Comparison of ENCODE assay signal across 9 cellular contexts in the genomic region with DNA sequence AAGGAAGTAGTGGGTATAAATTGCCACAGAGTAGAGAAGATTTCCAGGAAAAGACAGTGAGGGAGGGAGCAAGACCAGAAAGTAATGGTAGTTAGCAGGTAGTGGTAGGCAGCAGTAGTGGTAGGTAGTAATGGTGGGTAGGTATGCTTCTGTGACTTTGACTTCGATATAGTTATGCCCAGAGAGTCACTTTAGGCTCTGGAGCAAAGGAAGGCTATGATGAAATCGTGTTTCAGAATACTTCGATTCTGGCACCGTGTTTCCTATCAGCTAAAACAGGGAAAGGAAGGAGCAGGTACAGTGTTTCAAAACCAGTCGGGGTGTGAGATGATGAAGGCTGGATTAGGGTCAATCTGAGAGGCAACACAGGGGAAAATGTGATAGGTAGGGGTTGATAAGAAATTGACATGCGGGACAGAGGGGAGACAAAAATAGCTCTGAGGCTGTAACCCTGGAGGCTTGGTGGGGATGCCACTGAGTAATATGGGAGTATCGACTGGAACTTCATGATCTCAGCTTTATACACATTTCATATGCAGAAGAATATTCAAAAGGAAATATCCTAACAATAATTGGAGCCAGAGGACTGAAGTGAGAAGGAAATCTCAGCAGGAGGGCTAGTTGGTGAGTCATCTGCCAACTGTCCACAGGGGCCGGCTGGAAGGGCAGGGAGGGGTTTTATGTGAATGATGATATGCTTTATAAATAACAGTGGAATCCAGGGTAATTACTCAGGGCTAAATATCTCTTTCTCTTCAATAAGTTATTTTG. TPM values are rescaled to one million over a fixed set of nuclear protein-coding genes. Genes with fewer than 3 reads are reported as not detected.
A peak's percentile ranks its signal among the peaks of the same experiment; 100 is the strongest.
DNase-seq lines count a peak whose midpoint lies in the region; ATAC-seq and TF ChIP-seq lines count a peak whose summit lies in the region.
"Had no signal": no experiment of that assay in that cellular context is flagged by ENCODE, and none has a peak within 500 bp of the region (broad histone marks: within the 10 kb centered on the region; RNA-seq: fewer than 3 reads in every experiment).

No MANE protein-coding gene starts in this region.

- H3K56ac ChIP-seq in IMR-90 (ENCODE audit: extremely low read depth, insufficient read depth, low read length) = peak overlapping the region; percentile 13; the same call in 1 of the 2 replicates

- in situ Hi-C loops in IMR-90 (cut with MboI; ENCODE audit: low sequenced_read_pairs) = no loop called here

- no peaks in the 10 kb centered on the region for H3K27me3 ChIP-seq in IMR-90 (ENCODE audit: control insufficient read depth, insufficient read depth, low read length)
- no peaks in the 10 kb centered on the region for H3K27me3 ChIP-seq in CD8-positive, alpha-beta T cell (ENCODE audit: insufficient read depth, low read length)

- H4K8ac ChIP-seq in IMR-90 (ENCODE audit: low read depth in 2 of 2, low read length in 2 of 2) = peak overlapping the region; percentile 33 to 67

- H3K27ac Mint-ChIP-seq in CD8-positive, alpha-beta T cell = no peak overlapping the region

- no peaks in the 10 kb centered on the region for H3K4me1 Mint-ChIP-seq in CD8-positive, alpha-beta T cell (ENCODE audit: low read depth)

- peaks cover 14% of the 10 kb centered on the region for H3K4me1 ChIP-seq in IMR-90 (ENCODE audit: control insufficient read depth, insufficient read depth, low read length)
- no peaks in the 10 kb centered on the region for H3K4me1 ChIP-seq in CD8-positive, alpha-beta T cell (ENCODE audit: insufficient read depth, low read length)

- peak overlapping the region; percentile 88 for H4K91ac ChIP-seq in IMR-90 (ENCODE audit: insufficient read depth, low read depth, low read length)

- H2AFZ ChIP-seq in IMR-90 (replicated peaks; ENCODE audit: low read length, poor library complexity) = peak overlapping the region; percentile 53

- ATAC-seq in IMR-90 (ENCODE audit: low read depth) = peak; percentile 80
- no peak for ATAC-seq in CD8-positive, alpha-beta T cell
- ATAC-seq in HG03378 (IDR thresholded peaks at IDR 0.05; ENCODE audit: unreplicated experiment) = no peak

- peak; percentile 57 for DNase-seq in AG08396 (ENCODE audit: low spot score)
- peak; percentile 95 for DNase-seq in IMR-90
- peak; percentile 88 for DNase-seq in astrocyte of the hippocampus (ENCODE audit: low read depth, low spot score)
- peak; percentile 35 for DNase-seq in iPS-NIHi7 (ENCODE audit: extremely low spot score)
- DNase-seq in activated naive CD4-positive, alpha-beta T cell treated with anti-CD3 and anti-CD28 coated beads, Interleukin-2, amount 50 U/mL, for 16 hours = no peak
- no peak for DNase-seq in CD8-positive, alpha-beta T cell
- no peak for DNase-seq in NCI-H1436 (lab: John Stamatoyannopoulos, UW)

- intact Hi-C loops in IMR-90 (cut with micrococcal nuclease) = loop anchor here (10.0 kb wide), 1 partner anchor 218 kb away; a partner anchor contains a TSS
- intact Hi-C loops in CD8-positive, alpha-beta T cell (cut with DNase I, micrococcal nuclease) = no loop called here

- peaks cover 8% of the 10 kb centered on the region for H3K27me3 Mint-ChIP-seq in CD8-positive, alpha-beta T cell (ENCODE audit: low read depth)

- H3K23ac ChIP-seq in IMR-90 (ENCODE audit: low read depth, low read length) = peak overlapping the region; percentile 76; the same call in 1 of the 2 replicates

- H2BK20ac ChIP-seq in IMR-90 (ENCODE audit: low read depth, low read length) = peak overlapping the region; percentile 98

- H3K9me3 ChIP-seq in IMR-90 (ENCODE audit: control insufficient read depth, insufficient read depth, low read length) = no peaks in the 10 kb centered on the region
- no peaks in the 10 kb centered on the region for H3K9me3 ChIP-seq in CD8-positive, alpha-beta T cell (ENCODE audit: low read length)

- no peak overlapping the region for H3K4me3 Mint-ChIP-seq in CD8-positive, alpha-beta T cell

- no peaks in the 10 kb centered on the region for H3K9me3 Mint-ChIP-seq in CD8-positive, alpha-beta T cell

- no peaks in the 10 kb centered on the region; the same call in 1 of the 2 replicates for H4K20me1 ChIP-seq in IMR-90 (ENCODE audit: insufficient read depth, low read length)

- TF ChIP-seq CTCF in IMR-90 (conservative IDR thresholded peaks at IDR 0.05; ENCODE audit: low read depth, low read length) = no peak
- TF ChIP-seq CTCF in CD8-positive, alpha-beta T cell (IDR thresholded peaks at IDR 0.05) = no peak

- TF ChIP-seq POLR2A in IMR-90 (IDR thresholded peaks at IDR 0.05; ENCODE audit: low read depth, low read length) = no peak

- dilution Hi-C loops in IMR-90 (cut with HindIII; ENCODE audit: low sequenced_read_pairs, unreplicated experiment) = no loop called here

- WGBS in IMR-90 (ENCODE audit: extremely low coverage in 2 of 2, insufficient read length in 1 of 2), 2 experiments = 88% methylated on average over 4 of the region's 8 CpGs; no CpG with 5 or more reads in 1 of the 2 experiments

- BruUV-seq in IMR-90 (replicated peaks; lab: Mats Ljungman, UMichigan) = no TSS peak

- TF ChIP-seq RAD21 in IMR-90 (IDR thresholded peaks at IDR 0.05; ENCODE audit: low read length) = no peak

- no peak overlapping the region for H3K9ac ChIP-seq in IMR-90 (ENCODE audit: low read depth, low read length)
- H3K9ac ChIP-seq: KMS-11 had no signal

- peak overlapping the region; percentile 59 for H3K14ac ChIP-seq in IMR-90 (replicated peaks; ENCODE audit: low read depth, low read length)

- H2BK120ac ChIP-seq in IMR-90 (ENCODE audit: low read depth, low read length) = peak overlapping the region; percentile 95

- no peaks in the 10 kb centered on the region for H3K79me1 ChIP-seq in IMR-90 (ENCODE audit: low read depth in 1 of 2, low read length in 2 of 2)

- H3K27ac ChIP-seq in IMR-90 (ENCODE audit: insufficient read depth, low read length) = peak overlapping the region; percentile 69
- H3K27ac ChIP-seq in CD8-positive, alpha-beta T cell (ENCODE audit: low read depth, low read length) = no peak overlapping the region
- H3K27ac ChIP-seq: KMS-11 had no signal

- H2BK15ac ChIP-seq in IMR-90 (ENCODE audit: low read depth, low read length) = peak overlapping the region; percentile 48; the same call in 2 of the 3 replicates

- peak overlapping the region; percentile 60 for H2BK5ac ChIP-seq in IMR-90 (ENCODE audit: low read depth, low read length, poor library complexity, severe bottlenecking)

- peak overlapping the region; percentile 47; the same call in 1 of the 2 replicates for H4K5ac ChIP-seq in IMR-90 (ENCODE audit: low read depth, low read length)

- no peaks in the 10 kb centered on the region for H3K36me3 ChIP-seq in IMR-90 (ENCODE audit: control insufficient read depth, insufficient read depth, low read length)
- H3K36me3 ChIP-seq in CD8-positive, alpha-beta T cell (ENCODE audit: insufficient read depth, low read length) = no peaks in the 10 kb centered on the region

- POLR2A ChIA-PET in IMR-90 (lab: Charles Lee; ENCODE audit: unreplicated experiment) = no interaction called here
- POLR2A ChIA-PET in CD8-positive, alpha-beta T cell (lab: Charles Lee) = no interaction called here

- peak overlapping the region; percentile 50 for H3K4me2 ChIP-seq in IMR-90 (ENCODE audit: low read depth, low read length)
- H3K4me2 ChIP-seq: KMS-11 had no signal

- CTCF ChIA-PET in IMR-90 (lab: Yijun Ruan, JAX) = interaction anchor here (1.1 kb wide), 1 partner anchor 17 kb away, joined by 3 read pairs; no protein-coding TSS in a partner anchor
- CTCF ChIA-PET in CD8-positive, alpha-beta T cell (lab: Charles Lee) = interaction anchor here (0.6 kb wide), 1 partner anchor 180 kb away, joined by 3 read pairs; no protein-coding TSS in a partner anchor

- H2AK9ac ChIP-seq in IMR-90 (replicated peaks; ENCODE audit: low read depth, low read length, poor library complexity) = no peak overlapping the region

- peak overlapping the region; percentile 93 for H3K4ac ChIP-seq in IMR-90 (ENCODE audit: low read depth, low read length)

- H3K9me1 ChIP-seq in IMR-90 (ENCODE audit: insufficient read depth, low read length) = peaks cover 13% of the 10 kb centered on the region

- H3K36me3 Mint-ChIP-seq in CD8-positive, alpha-beta T cell = no peaks in the 10 kb centered on the region

- H3K18ac ChIP-seq in IMR-90 (ENCODE audit: low read depth, low read length) = peak overlapping the region; percentile 65; the same call in 1 of the 2 replicates

- no peak overlapping the region for H3K4me3 ChIP-seq in IMR-90 (ENCODE audit: insufficient read depth, low read depth, low read length)
- no peak overlapping the region for H3K4me3 ChIP-seq in CD8-positive, alpha-beta T cell (ENCODE audit: low read depth, low read length)

- peak overlapping the region; percentile 93 for H2AK5ac ChIP-seq in IMR-90 (ENCODE audit: low read depth, low read length)

TF ChIP-seq in IMR-90, 13 proteins besides CTCF, POLR2A, EP300 and RAD21:
- TF ChIP-seq CHD1 (IDR thresholded peaks at IDR 0.05; ENCODE audit: low read depth, low read length) (no peak), BHLHE40 (IDR thresholded peaks at IDR 0.05; ENCODE audit: low read depth, low read length) (no peak), MAZ (IDR thresholded peaks at IDR 0.05; ENCODE audit: borderline replicate concordance, low read depth, low read length) (peak; percentile 59; the same call in 1 of the 2 replicates), FOS (IDR thresholded peaks at IDR 0.05; ENCODE audit: low read depth, low read length) (peak; percentile 90), CEBPB (IDR thresholded peaks at IDR 0.05; ENCODE audit: low read depth, low read length) (peak; percentile 73)

RNA-seq across cellular contexts. Expression of a gene that starts 25.2 kb away (rescaled TPM):
- total RNA-seq in IMR-90 (2012; rRNA removed) = 1.7 and 2.0 TPM in 2 replicates
- polyA plus RNA-seq in IMR-90 (2012; rRNA removed) = 4.1 and 5.1 TPM in 2 replicates
- polyA plus RNA-seq in IMR-90 (2012; cell fraction: cytosol; rRNA removed) = 2.1 and 2.9 TPM in 2 replicates
- polyA plus RNA-seq in IMR-90 (2012; cell fraction: nucleus; rRNA removed; ENCODE audit: low replicate concordance) = 19.8 and 36.5 TPM in 2 replicates
- total RNA-seq in CD8-positive, alpha-beta T cell = under 1 TPM in 1 of 2 experiments, not detected in 1; 0.08 TPM

Comparison
In these comparisons a context has a peak if more than half of its experiments do, and no peak if none do; other contexts are left out.
1. DNase-seq: peak in AG08396 (single experiment), IMR-90 (single experiment), astrocyte of the hippocampus (single experiment) and iPS-NIHi7 (single experiment); none in activated naive CD4-positive, alpha-beta T cell treated with anti-CD3 and anti-CD28 coated beads, Interleukin-2, amount 50 U/mL, for 16 hours (single experiment), CD8-positive, alpha-beta T cell (0 of 7) and NCI-H1436 (single experiment).